In the genomic region with DNA sequence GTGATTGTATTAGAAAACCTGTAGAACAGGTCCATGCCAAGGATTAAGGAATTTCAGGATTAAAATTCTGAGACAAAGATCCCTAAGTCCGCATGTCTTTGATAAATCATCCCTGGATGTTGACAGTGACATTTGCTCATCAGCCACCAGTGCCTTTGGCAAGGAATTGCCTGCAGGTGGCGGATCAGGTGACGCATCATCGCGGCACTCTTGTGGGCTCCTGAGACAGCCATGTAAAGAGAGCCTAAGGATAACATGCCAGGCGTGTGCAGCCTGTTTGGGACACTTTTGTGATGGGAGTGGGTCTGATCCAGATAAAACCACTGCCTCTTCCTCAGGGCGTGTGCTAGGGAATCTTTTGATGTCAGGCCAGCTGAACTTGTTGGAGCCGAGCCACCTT, we compare ENCODE assay signal across 21 cellular contexts. TPM values are rescaled to one million over a fixed set of nuclear protein-coding genes. Genes with fewer than 3 reads are reported as not detected.
"Had no signal": no experiment of that assay in that cellular context is flagged by ENCODE, and none has a peak within 500 bp of the region (broad histone marks: within the 10 kb centered on the region; RNA-seq: fewer than 3 reads in every experiment).

No MANE protein-coding gene starts in this region.

- H3K27ac Mint-ChIP-seq: activated CD8-positive, alpha-beta T cell treated with anti-CD3 and anti-CD28 coated beads for 36 hours; activated naive CD8-positive, alpha-beta T cell treated with anti-CD3 and anti-CD28 coated beads, Interleukin-2, amount 50 U/mL, for 24 hours; immature natural killer cell; mesothelial cell of epicardium; stimulated activated naive CD8-positive, alpha-beta T cell treated with anti-CD3 and anti-CD28 coated beads, Interleukin-15, amount 100 ng/mL, for 72 hours had no signal

- H3K27ac ChIP-seq: ascending aorta, esophagus muscularis mucosa, lower lobe of right lung, thoracic aorta, WERI-Rb-1 had no signal

- H3K4me1 Mint-ChIP-seq: activated naive CD8-positive, alpha-beta T cell treated with anti-CD3 and anti-CD28 coated beads, Interleukin-2, amount 50 U/mL, for 24 hours; immature natural killer cell; mesothelial cell of epicardium; stimulated activated naive CD8-positive, alpha-beta T cell treated with anti-CD3 and anti-CD28 coated beads, Interleukin-15, amount 100 ng/mL, for 72 hours had no signal

- FAIRE-seq: bronchial epithelial cell, endometrium had no signal

- H3K4me1 ChIP-seq: ascending aorta, esophagus muscularis mucosa, lower lobe of right lung had no signal

- DNase-seq: activated CD4-positive, alpha-beta T cell treated with anti-CD3 and anti-CD28 coated beads for 4 hours; activated CD8-positive, alpha-beta memory T cell treated with anti-CD3 and anti-CD28 coated beads, Interleukin-2, amount 50 U/mL, for 4 hours; activated CD8-positive, alpha-beta T cell treated with anti-CD3 and anti-CD28 coated beads for 36 hours; activated naive CD8-positive, alpha-beta T cell treated with anti-CD3 and anti-CD28 coated beads, Interleukin-2, amount 50 U/mL, for 24 hours; immature natural killer cell; left cardiac atrium; lower lobe of right lung; stimulated activated CD4-positive, alpha-beta T cell treated with anti-CD3 and anti-CD28 coated beads, Interleukin-15, amount 100 ng/mL, for 24 hours; stimulated activated CD4-positive, alpha-beta T cell treated with anti-CD3 and anti-CD28 coated beads, Interleukin-4, amount 100 ng/mL, for 24 hours; stimulated activated naive CD8-positive, alpha-beta T cell treated with anti-CD3 and anti-CD28 coated beads, Interleukin-15, amount 100 ng/mL, for 72 hours; WERI-Rb-1 had no signal

- H3K36me3 Mint-ChIP-seq: immature natural killer cell, mesothelial cell of epicardium had no signal

- H3K9me3 Mint-ChIP-seq: activated CD8-positive, alpha-beta T cell treated with anti-CD3 and anti-CD28 coated beads for 36 hours; activated naive CD8-positive, alpha-beta T cell treated with anti-CD3 and anti-CD28 coated beads, Interleukin-2, amount 50 U/mL, for 24 hours had no signal

- H3K4me3 ChIP-seq: ascending aorta, esophagus muscularis mucosa, lower lobe of right lung, thoracic aorta had no signal

- H3K36me3 ChIP-seq: ascending aorta, esophagus muscularis mucosa, lower lobe of right lung, thoracic aorta had no signal

- H3K27me3 Mint-ChIP-seq: activated CD8-positive, alpha-beta T cell treated with anti-CD3 and anti-CD28 coated beads for 36 hours; activated naive CD8-positive, alpha-beta T cell treated with anti-CD3 and anti-CD28 coated beads, Interleukin-2, amount 50 U/mL, for 24 hours; stimulated activated naive CD8-positive, alpha-beta T cell treated with anti-CD3 and anti-CD28 coated beads, Interleukin-15, amount 100 ng/mL, for 72 hours had no signal

- ATAC-seq: activated CD8-positive, alpha-beta T cell treated with anti-CD3 and anti-CD28 coated beads for 36 hours; activated naive CD8-positive, alpha-beta T cell treated with anti-CD3 and anti-CD28 coated beads, Interleukin-2, amount 50 U/mL, for 24 hours; left cardiac atrium; lower lobe of right lung; stimulated activated naive CD8-positive, alpha-beta T cell treated with anti-CD3 and anti-CD28 coated beads, Interleukin-15, amount 100 ng/mL, for 72 hours had no signal

- H3K9me3 ChIP-seq: ascending aorta, esophagus muscularis mucosa, lower lobe of right lung, thoracic aorta had no signal

- H3K4me3 Mint-ChIP-seq: activated CD8-positive, alpha-beta T cell treated with anti-CD3 and anti-CD28 coated beads for 36 hours; activated naive CD8-positive, alpha-beta T cell treated with anti-CD3 and anti-CD28 coated beads, Interleukin-2, amount 50 U/mL, for 24 hours; immature natural killer cell; mesothelial cell of epicardium; neural crest cell; stimulated activated naive CD8-positive, alpha-beta T cell treated with anti-CD3 and anti-CD28 coated beads, Interleukin-15, amount 100 ng/mL, for 72 hours had no signal

- H3K27me3 ChIP-seq: ascending aorta, esophagus muscularis mucosa had no signal

RNA-seq across cellular contexts. Expression of gene ADCY2, which starts 40.6 kb away (rescaled TPM):
- total RNA-seq: activated CD8-positive, alpha-beta T cell treated with anti-CD3 and anti-CD28 coated beads for 36 hours; dermis microvascular lymphatic vessel endothelial cell; myocyte; osteocyte had no signal
- polyA plus RNA-seq: immature natural killer cell had no signal
